Comparison of ENCODE assay signal across 5 cellular contexts in genomic region chr20:42093041-42093440, GRCh38.
"Had no signal": no experiment of that assay in that cellular context is flagged by ENCODE, and none has a peak within 500 bp of the region (broad histone marks: within the 10 kb centered on the region; RNA-seq: fewer than 3 reads in every experiment).

No MANE protein-coding gene starts in this region.

- ATAC-seq: GM23338 had no signal

- H2AFZ ChIP-seq: GM23338 had no signal

- H3K4me2 ChIP-seq: GM23338 had no signal

- H3K4me3 ChIP-seq: GM23338 had no signal

- DNase-seq: H9, HCEC 1CT, IMR-90, KBM-7 had no signal
